In genomic region chr4:138242830-138243149, GRCh38 we compare ENCODE assay signal across 8 cellular contexts. TPM values are rescaled to one million over a fixed set of nuclear protein-coding genes. Genes with fewer than 3 reads are reported as not detected.
DNase-seq lines count a peak whose midpoint lies in the region; ATAC-seq and TF ChIP-seq lines count a peak whose summit lies in the region.

No MANE protein-coding gene starts in this region.

- H3K4me2 ChIP-seq in DND-41 (ENCODE audit: insufficient read depth, low read length) (peak overlapping the region; percentile 90), OCI-LY1 (ENCODE audit: low read length) (peak overlapping the region; percentile 85), neural progenitor cell (peak overlapping the region; percentile 67)

- H3K9me3 ChIP-seq in DND-41 (ENCODE audit: insufficient read depth, low read length, severe bottlenecking) (no peaks in the 10 kb centered on the region), OCI-LY1 (ENCODE audit: low read length) (no peaks in the 10 kb centered on the region), colonic mucosa (no peaks in the 10 kb centered on the region), neural progenitor cell (ENCODE audit: low read depth) (no peaks in the 10 kb centered on the region)

- peak overlapping the region; percentile 39 to 79 for H3K4me3 ChIP-seq in DND-41 (ENCODE audit: low read depth in 1 of 2, low read length in 2 of 2)
- H3K4me3 ChIP-seq in OCI-LY1 (ENCODE audit: low read depth, low read length, poor library complexity, severe bottlenecking): peak overlapping the region; percentile 70
- peak overlapping the region; percentile 11 for H3K4me3 ChIP-seq in colonic mucosa
- H3K4me3 ChIP-seq in neural progenitor cell: peak overlapping the region; percentile 43

- H3K27me3 ChIP-seq in DND-41 (ENCODE audit: insufficient read depth, low read length, poor library complexity) (no peaks in the 10 kb centered on the region), OCI-LY1 (ENCODE audit: insufficient read depth, low read length) (no peaks in the 10 kb centered on the region), colonic mucosa (no peaks in the 10 kb centered on the region), neural progenitor cell (no peaks in the 10 kb centered on the region)

- no peaks in the 10 kb centered on the region for H3K36me3 Mint-ChIP-seq in neural progenitor cell

- intact Hi-C loops in colonic mucosa (cut with DNase I): no loop called here

- no peak for TF ChIP-seq CTCF in DND-41 (IDR thresholded peaks at IDR 0.05; ENCODE audit: borderline replicate concordance, extremely low read depth, low read length, poor library complexity, severe bottlenecking)
- no peak for TF ChIP-seq CTCF in OCI-LY1 (IDR thresholded peaks at IDR 0.05; ENCODE audit: low read length)
- no peak for TF ChIP-seq CTCF in colonic mucosa (IDR thresholded peaks at IDR 0.05)
- TF ChIP-seq CTCF in neural progenitor cell (IDR thresholded peaks at IDR 0.05): no peak

- ATAC-seq in DND-41 (ENCODE audit: insufficient read depth, low read depth) (no peak), HG03135 (IDR thresholded peaks at IDR 0.05; ENCODE audit: unreplicated experiment) (no peak)

- H2AFZ ChIP-seq in DND-41 (ENCODE audit: low read depth, low read length) (peak overlapping the region; percentile 86), OCI-LY1 (ENCODE audit: low read length) (peak overlapping the region; percentile 80; the same call in 1 of the 2 replicates), neural progenitor cell (replicated peaks) (peak overlapping the region; percentile 48)

- peak overlapping the region; percentile 73 for H3K9ac ChIP-seq in DND-41 (ENCODE audit: low read depth, low read length)
- H3K9ac ChIP-seq in OCI-LY1 (ENCODE audit: low read length): peak overlapping the region; percentile 63
- no peak overlapping the region for H3K9ac ChIP-seq in colonic mucosa (ENCODE audit: low read depth in 2 of 2, low read length in 2 of 2)
- H3K9ac ChIP-seq in neural progenitor cell: no peak overlapping the region

- H3K36me3 ChIP-seq in DND-41 (ENCODE audit: insufficient read depth, low read length) (no peaks in the 10 kb centered on the region), OCI-LY1 (ENCODE audit: insufficient read depth, low read length) (no peaks in the 10 kb centered on the region; the same call in 1 of the 2 replicates), colonic mucosa (no peaks in the 10 kb centered on the region), neural progenitor cell (no peaks in the 10 kb centered on the region)

- H4K20me1 ChIP-seq in DND-41 (ENCODE audit: insufficient read depth, low read length) (no peaks in the 10 kb centered on the region), OCI-LY1 (ENCODE audit: insufficient read depth, low read length) (no peaks in the 10 kb centered on the region), neural progenitor cell (ENCODE audit: low read depth) (no peaks in the 10 kb centered on the region)

- peaks cover 38% of the 10 kb centered on the region for H3K79me2 ChIP-seq in DND-41 (ENCODE audit: insufficient read depth, low read length)
- peaks cover 16% of the 10 kb centered on the region; the same call in 1 of the 2 replicates for H3K79me2 ChIP-seq in OCI-LY1 (ENCODE audit: insufficient read depth, low read length)
- H3K79me2 ChIP-seq in neural progenitor cell (ENCODE audit: low read depth): peaks cover 40% of the 10 kb centered on the region

- DNase-seq in DND-41 (no peak), colonic mucosa (no peak), neural progenitor cell (ENCODE audit: low spot score) (no peak), CD1c-positive myeloid dendritic cell (ENCODE audit: extremely low spot score) (no peak), KBM-7 (no peak)
- no peak for DNase-seq in central memory CD4-positive, alpha-beta T cell

- in situ Hi-C loops in KBM-7 (cut with MboI; ENCODE audit: low pct_unique_long_range_greater_than_20kb, low sequenced_read_pairs): no loop called here

- H3K4me1 ChIP-seq in DND-41 (ENCODE audit: insufficient read depth, low read length) (peaks cover 57% of the 10 kb centered on the region), OCI-LY1 (ENCODE audit: insufficient read depth, low read length, severe bottlenecking) (peaks cover 56% of the 10 kb centered on the region), colonic mucosa (no peaks in the 10 kb centered on the region), neural progenitor cell (peaks cover 28% of the 10 kb centered on the region)

- H3K4me1 Mint-ChIP-seq in neural progenitor cell: peaks cover 39% of the 10 kb centered on the region

- peaks cover 3% of the 10 kb centered on the region for H3K27me3 Mint-ChIP-seq in neural progenitor cell (ENCODE audit: insufficient read depth, low read depth)

- no peaks in the 10 kb centered on the region for H3K9me3 Mint-ChIP-seq in neural progenitor cell

- H3K27ac ChIP-seq in DND-41 (ENCODE audit: low read length): peak overlapping the region; percentile 92
- H3K27ac ChIP-seq in OCI-LY1 (ENCODE audit: low read depth, low read length, poor library complexity, severe bottlenecking): peak overlapping the region; percentile 86
- peak overlapping the region; percentile 88 for H3K27ac ChIP-seq in colonic mucosa
- H3K27ac ChIP-seq in neural progenitor cell: peak overlapping the region; percentile 74

- H3F3A ChIP-seq in OCI-LY1 (ENCODE audit: insufficient read depth, low read length) (peaks cover 3% of the 10 kb centered on the region; the same call in 1 of the 2 replicates), neural progenitor cell (ENCODE audit: low read depth) (peaks cover 19% of the 10 kb centered on the region)

- H3K27ac Mint-ChIP-seq in neural progenitor cell: peak overlapping the region; percentile 91

- peak overlapping the region; percentile 78 for H3K4me3 Mint-ChIP-seq in neural progenitor cell

- H3K9me2 ChIP-seq in OCI-LY1 (ENCODE audit: low read depth, low read length): no peaks in the 10 kb centered on the region

RNA-seq across cellular contexts. Expression of gene SLC7A11, which starts 0.6 kb away (rescaled TPM):
- total RNA-seq in colonic mucosa: 1 to 10 TPM; 2.9 to 3.8 TPM
- total RNA-seq in neural progenitor cell (ENCODE audit: low replicate concordance): 7.0 and 9.6 TPM in 2 replicates

Comparison
In these comparisons a context has a peak if more than half of its experiments do, and no peak if none do; other contexts are left out.
1. H3K4me3 ChIP-seq: peak in every context shown above with its lines; median percentile 70 in OCI-LY1; 59 in DND-41; 43 in neural progenitor cell; 11 in colonic mucosa.
2. H3K9ac ChIP-seq: peak in DND-41 (single experiment) and OCI-LY1 (single experiment); none in colonic mucosa (0 of 2) and neural progenitor cell (single experiment).
3. Peak in every context shown above with its lines, with median percentiles within 50 percentile points of each other: H2AFZ ChIP-seq, H3K27ac ChIP-seq and H3K4me2 ChIP-seq.